ENCODE assay signal across 8 cellular contexts in the genomic region with DNA sequence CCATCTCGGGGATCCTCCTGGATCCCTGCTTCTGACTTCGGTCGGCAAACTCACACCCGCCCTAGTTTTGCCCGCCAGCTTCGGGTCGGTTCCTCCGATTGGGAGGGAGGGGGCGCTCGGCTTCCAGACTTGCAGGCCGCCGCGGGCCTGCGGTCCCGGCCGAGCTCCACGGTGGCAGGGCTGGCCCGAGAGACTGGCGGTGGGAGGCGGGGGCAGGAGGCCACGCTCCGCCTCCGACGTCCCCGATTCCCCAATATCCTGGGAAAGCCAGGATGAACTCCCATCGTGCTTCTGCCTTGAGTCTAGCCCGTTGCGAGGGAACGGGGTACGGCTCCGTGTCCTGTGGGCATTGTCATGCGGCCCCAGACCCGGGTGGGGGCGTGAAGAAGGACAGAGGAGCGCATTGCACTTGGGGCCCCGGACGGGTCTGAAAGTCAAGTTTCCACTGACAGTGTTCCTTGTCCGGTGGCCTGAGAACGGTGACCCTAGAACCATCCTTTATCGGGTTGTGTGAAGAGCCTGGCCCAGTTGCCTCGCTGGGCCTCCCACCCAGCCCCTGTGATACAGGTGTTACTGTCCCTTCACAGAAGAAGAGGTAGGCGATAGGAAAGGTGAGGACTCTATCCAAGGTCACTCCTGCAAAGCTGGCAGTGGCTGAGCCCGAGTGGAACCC. TPM values are rescaled to one million over a fixed set of nuclear protein-coding genes. Genes with fewer than 3 reads are reported as not detected.
DNase-seq lines count a peak whose midpoint lies in the region; ATAC-seq and TF ChIP-seq lines count a peak whose summit lies in the region.

No MANE protein-coding gene starts in this region.

- TF ChIP-seq CTCF in PC-9 (conservative IDR thresholded peaks at IDR 0.05) (peak; percentile 96), omental fat pad (IDR thresholded peaks at IDR 0.05) (peak in 2 of 3 donors; percentile 61 to 79), thyroid gland (IDR thresholded peaks at IDR 0.05) (peak; percentile 72 to 98 (median 88))

- H2AFZ ChIP-seq in PC-9: peak overlapping the region; percentile 51; the same call in 1 of the 2 replicates

- POLR2A ChIA-PET in PC-9 (lab: Charles Lee; ENCODE audit: unreplicated experiment): interaction anchor here (1.0 kb wide), 1 partner anchor 55 kb away, joined by 9 read pairs; no protein-coding TSS in a partner anchor

- peaks cover 20% of the 10 kb centered on the region for H3F3A ChIP-seq in PC-9 (ENCODE audit: insufficient read depth, low read depth)

- BruUV-seq in PC-9 (replicated peaks; lab: Mats Ljungman, UMichigan): TSS peak; percentile 40

- in situ Hi-C loops in G401 (cut with HindIII; ENCODE audit: low sequenced_read_pairs): no loop called here

- TF ChIP-seq POLR2A in thyroid gland (IDR thresholded peaks at IDR 0.05): peak in 1 of 2 donors; percentile 45

- no peak overlapping the region for H3K27ac ChIP-seq in PC-9
- H3K27ac ChIP-seq in thyroid gland: peak overlapping the region in 2 of 3 donors; percentile 32 to 84

- peaks cover 9% of the 10 kb centered on the region for H4K20me1 ChIP-seq in PC-9 (ENCODE audit: insufficient read depth)

- ATAC-seq in HG03354 (IDR thresholded peaks at IDR 0.05; ENCODE audit: poor library complexity, severe bottlenecking, unreplicated experiment) (peak; percentile 58), omental fat pad (ENCODE audit: low FRiP score) (peak; percentile 62)

- no peaks in the 10 kb centered on the region for H3K9me3 ChIP-seq in PC-9 (ENCODE audit: insufficient read depth, low read depth)
- no peaks in the 10 kb centered on the region for H3K9me3 ChIP-seq in thyroid gland

- intact Hi-C loops in PC-9 (cut with micrococcal nuclease; ENCODE audit: unreplicated experiment) (loop anchor here (1.0 to 5.0 kb wide), 7 partner anchors 99 to 734 kb away; no protein-coding TSS in a partner anchor), thyroid gland (cut with DNase I) (loop anchor here (2.0 to 10.0 kb wide), 3 partner anchors 179 to 731 kb away; no protein-coding TSS in a partner anchor)

- H3K27me3 ChIP-seq in PC-9 (ENCODE audit: insufficient read depth, low read depth) (0 out of 2 replicates have a peak, but pooled peaks cover 7% of the 10 kb centered on the region), thyroid gland (no peaks in the 10 kb centered on the region)

- H3K4me3 ChIP-seq in PC-9 (peak overlapping the region; percentile 77; the same call in 1 of the 2 replicates), thyroid gland (replicated peaks in 1 of 3) (peak overlapping the region in 1 of 3 donors; percentile 40)

- CTCF ChIA-PET in PC-9 (lab: Charles Lee): interaction anchor here (0.7 to 1.5 kb wide), 10 partner anchors 9 to 337 kb away, joined by 3 to 10 read pairs (median 3); no protein-coding TSS in a partner anchor

- H3K4me2 ChIP-seq in PC-9: peak overlapping the region; percentile 70

- no peaks in the 10 kb centered on the region for H3K36me3 ChIP-seq in PC-9 (ENCODE audit: low read depth)
- no peaks in the 10 kb centered on the region for H3K36me3 ChIP-seq in thyroid gland

- H3K9me2 ChIP-seq in PC-9 (ENCODE audit: insufficient read depth): no peaks in the 10 kb centered on the region

- peaks cover 23% of the 10 kb centered on the region for H3K79me2 ChIP-seq in PC-9 (ENCODE audit: low read depth)

- H3K4me1 ChIP-seq in PC-9 (replicated peaks; ENCODE audit: insufficient read depth): peaks cover 21% of the 10 kb centered on the region
- H3K4me1 ChIP-seq in thyroid gland: peaks cover 28 to 30% of the 10 kb centered on the region in 2 donors

- DNase-seq in G401 (ENCODE audit: low spot score) (peak; percentile 47), PC-9 (peak; percentile 80 to 87), glomerular visceral epithelial cell (ENCODE audit: extremely low spot score) (peak; percentile 76), omental fat pad (ENCODE audit: low spot score) (peak; percentile 34), thyroid gland (peak; percentile 89 to 93), NCI-H446 treated with DMSO at 0.1 percent for 48 hours (lab: John Stamatoyannopoulos, UW) (no peak)
- DNase-seq in activated naive CD4-positive, alpha-beta T cell treated with anti-CD3 and anti-CD28 coated beads, Interleukin-2, amount 50 U/mL, for 16 hours: peak; percentile 61

- WGBS in thyroid gland, 2 donors: 28 to 32% methylated on average over 6 to 7 of the region's 43 CpGs

RNA-seq across cellular contexts. Expression of a gene that starts 2.4 kb away (rescaled TPM):
- total RNA-seq in G401 (2014; rRNA removed; shearing (Covaris generic)): not detected in 2 replicates
- total RNA-seq in PC-9 (2021) (50.0 and 57.5 TPM in 2 replicates), omental fat pad (10 to 100 TPM in 3 of 4 donors, 1 to 10 TPM in 1; 6.7 to 59.8 (median 28.6) TPM), thyroid gland (10 to 100 TPM; 12.3 to 27.5 (median 23.6) TPM)
